ENCODE assay signal across 8 cellular contexts in the genomic region with DNA sequence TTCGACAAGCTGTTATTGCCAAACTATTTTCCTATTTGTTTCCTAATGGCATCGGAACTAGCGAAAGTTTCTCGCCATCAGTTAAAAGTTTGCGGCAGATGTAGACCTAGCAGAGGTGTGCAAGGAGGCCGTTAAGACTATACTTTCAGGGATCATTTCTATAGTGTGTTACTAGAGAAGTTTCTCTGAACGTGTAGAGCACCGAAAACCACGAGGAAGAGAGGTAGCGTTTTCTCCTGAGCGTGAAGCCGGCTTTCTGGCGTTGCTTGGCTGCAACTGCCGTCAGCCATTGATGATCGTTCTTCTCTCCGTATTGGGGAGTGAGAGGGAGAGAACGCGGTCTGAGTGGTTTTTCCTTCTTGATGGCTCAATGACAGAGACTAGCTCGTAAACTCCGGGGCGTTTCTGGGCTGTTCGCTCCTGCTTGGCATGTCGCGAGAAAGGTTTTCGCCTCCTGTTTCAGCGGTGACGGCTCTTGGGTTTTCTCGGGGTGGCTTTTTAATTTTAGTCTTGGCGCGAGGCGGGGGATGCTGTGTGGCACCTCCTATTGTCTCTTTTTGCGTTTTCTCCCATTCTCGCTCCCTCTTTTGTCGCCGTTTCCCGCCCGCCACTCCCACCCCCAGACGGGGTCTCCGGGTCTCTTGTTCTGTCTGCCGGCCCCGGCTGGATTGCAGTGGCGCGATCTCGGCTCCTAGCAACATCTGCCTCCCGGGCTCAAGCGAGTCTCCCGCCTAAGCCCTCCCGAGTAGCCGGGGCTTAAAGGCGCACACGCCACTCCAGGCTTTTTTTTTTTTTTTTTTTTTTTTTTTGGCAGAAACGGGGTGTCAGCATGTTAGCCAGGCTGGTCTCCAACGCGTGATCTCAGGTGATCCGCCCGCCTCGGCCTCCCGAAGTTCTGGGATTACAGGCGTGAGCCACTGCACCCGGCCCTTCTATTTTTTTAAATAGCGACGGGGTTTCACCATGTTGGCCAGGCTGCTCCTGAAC. TPM values are rescaled to one million over a fixed set of nuclear protein-coding genes. Genes with fewer than 3 reads are reported as not detected.
DNase-seq lines count a peak whose midpoint lies in the region; ATAC-seq and TF ChIP-seq lines count a peak whose summit lies in the region.
"Not testable (repeated sequence)": the region's sequence is repeated elsewhere in the genome, so short reads cannot be mapped to it uniquely, and the experiment has no call there.

No MANE protein-coding gene starts in this region.

- not testable (repeated sequence) for H3K9ac ChIP-seq in DND-41 (ENCODE audit: low read depth, low read length); mammary epithelial cell (ENCODE audit: insufficient read depth, low read length)

- not testable (repeated sequence) for H3K4me2 ChIP-seq in DND-41 (ENCODE audit: insufficient read depth, low read length); mammary epithelial cell (ENCODE audit: insufficient read depth, low read depth, low read length)

- not testable (repeated sequence) for TF ChIP-seq CTCF in DND-41 (IDR thresholded peaks at IDR 0.05; ENCODE audit: borderline replicate concordance, extremely low read depth, low read length, poor library complexity, severe bottlenecking); mammary epithelial cell (conservative IDR thresholded peaks at IDR 0.05 in 1 of 2, IDR thresholded peaks at IDR 0.05 in 1 of 2; ENCODE audit: extremely low read depth in 1 of 2, insufficient read depth in 1 of 2, low read depth in 1 of 2, low read length in 2 of 2)

- H3K9me3 ChIP-seq in DND-41 (ENCODE audit: insufficient read depth, low read length, severe bottlenecking); mammary epithelial cell (replicated peaks; ENCODE audit: insufficient read depth, low read length): not testable (repeated sequence)

- H2AFZ ChIP-seq in DND-41 (ENCODE audit: low read depth, low read length); mammary epithelial cell (ENCODE audit: low read depth, low read length): not testable (repeated sequence)

- H4K20me1 ChIP-seq in DND-41 (ENCODE audit: insufficient read depth, low read length); mammary epithelial cell (ENCODE audit: insufficient read depth, low read length): not testable (repeated sequence)

- BruUV-seq in mammary epithelial cell (replicated peaks; lab: Mats Ljungman, UMichigan) = TSS peak; percentile 96

- ATAC-seq in DND-41 (ENCODE audit: insufficient read depth, low read depth) (peak; percentile 48; the same call in 2 of the 3 replicates), GM21367 (IDR thresholded peaks at IDR 0.05; ENCODE audit: unreplicated experiment) (peak; percentile 13), HG02759 (IDR thresholded peaks at IDR 0.05; ENCODE audit: unreplicated experiment) (peak; percentile 16), HG03342 (IDR thresholded peaks at IDR 0.05; ENCODE audit: unreplicated experiment) (peak; percentile 27), left colon (peak; percentile 50), sciatic nerve (peak; percentile 43)
- ATAC-seq in activated CD4-positive, CD25-positive, alpha-beta regulatory T cell treated with anti-CD3 and anti-CD28 coated beads, Interleukin-2, amount 50 U/mL, for 24 hours = peak; percentile 33 to 36

- DNase-seq in DND-41; mammary epithelial cell; left colon; sciatic nerve (ENCODE audit: low spot score): not testable (repeated sequence)

- CTCF ChIA-PET in mammary epithelial cell (lab: Charles Lee; ENCODE audit: low non-redundant PET) = not testable (repeated sequence)

- H3K27me3 ChIP-seq in DND-41 (ENCODE audit: insufficient read depth, low read length, poor library complexity); mammary epithelial cell (ENCODE audit: insufficient read depth, low read length): not testable (repeated sequence)

- not testable (repeated sequence) for H3K36me3 ChIP-seq in DND-41 (ENCODE audit: insufficient read depth, low read length); mammary epithelial cell (ENCODE audit: insufficient read depth, low read length)

- not testable (repeated sequence) for H3K27ac ChIP-seq in DND-41 (ENCODE audit: low read length); mammary epithelial cell (ENCODE audit: insufficient read depth, low read depth, low read length)

- not testable (repeated sequence) for H3K4me3 ChIP-seq in DND-41 (ENCODE audit: low read depth in 1 of 2, low read length in 2 of 2); mammary epithelial cell (replicated peaks in 1 of 3; ENCODE audit: insufficient read depth in 1 of 3, low read depth in 2 of 3, low read length in 3 of 3)

- intact Hi-C loops in mammary epithelial cell (cut with micrococcal nuclease); left colon (cut with DNase I, micrococcal nuclease); sciatic nerve (cut with DNase I): not testable (repeated sequence)

- not testable (repeated sequence) for H3K79me2 ChIP-seq in DND-41 (ENCODE audit: insufficient read depth, low read length); mammary epithelial cell (ENCODE audit: insufficient read depth, low read length)

- in situ Hi-C loops in mammary epithelial cell (cut with MboI; ENCODE audit: low sequenced_read_pairs in 2 of 2) = not testable (repeated sequence)

- WGBS in mammary epithelial cell (ENCODE audit: low coverage, missing lambda C conversion rate) = 0% methylated on average over 11 of the region's 62 CpGs

- H3K4me1 ChIP-seq in DND-41 (ENCODE audit: insufficient read depth, low read length); mammary epithelial cell (ENCODE audit: insufficient read depth, low read length): not testable (repeated sequence)

- dilution Hi-C loops in mammary epithelial cell (cut with HindIII; ENCODE audit: low sequenced_read_pairs) = not testable (repeated sequence)

RNA-seq across cellular contexts. Expression of a gene that starts 49.0 kb away (rescaled TPM):
- total RNA-seq in mammary epithelial cell = 10 to 100 TPM; 19.8 to 32.4 TPM
- 19.5 TPM for polyA plus RNA-seq in mammary epithelial cell
- 28.5 TPM for polyA minus RNA-seq in mammary epithelial cell
- total RNA-seq in left colon = 10 to 100 TPM; 41.0 to 45.9 TPM
- total RNA-seq in sciatic nerve = 76.6 TPM
